ENCODE assay signal across 8 cellular contexts in genomic region chr19:33868821-33869412, GRCh38.
DNase-seq lines count a peak whose midpoint lies in the region; ATAC-seq and TF ChIP-seq lines count a peak whose summit lies in the region.

No MANE protein-coding gene starts in this region.

- H3K27ac ChIP-seq in adrenal gland (peak overlapping the region in 2 of 5 donors; percentile 40 to 67), left ventricle myocardium inferior (replicated peaks) (peak overlapping the region; percentile 45)

- TF ChIP-seq POLR2A in adrenal gland (IDR thresholded peaks at IDR 0.05): peak in 1 of 2 donors; percentile 6

- peak; percentile 51 for DNase-seq in EH (ENCODE audit: low read depth)
- DNase-seq in adrenal gland: peak in 6 of 7 donors; percentile 9 to 78 (median 26)
- peak; percentile 35 for DNase-seq in left ventricle myocardium inferior
- peak; percentile 24 for DNase-seq in pons (ENCODE audit: low spot score)
- DNase-seq in NCI-H446 treated with DMSO at 0.1 percent for 48 hours (lab: John Stamatoyannopoulos, UW): no peak
- DNase-seq in OCI-M2 (lab: John Stamatoyannopoulos, UW; ENCODE audit: unreplicated experiment): no peak
- no peak for DNase-seq in stimulated activated CD4-positive, alpha-beta T cell treated with anti-CD3 and anti-CD28 coated beads, Interleukin-4, amount 100 ng/mL, for 24 hours

- H3K4me1 ChIP-seq in adrenal gland (replicated peaks in 1 of 2) (no peaks in the 10 kb centered on the region), left ventricle myocardium inferior (peaks cover 13% of the 10 kb centered on the region)

- ATAC-seq in GM21619 (IDR thresholded peaks at IDR 0.05; ENCODE audit: unreplicated experiment): no peak

- peak overlapping the region in 1 of 4 donors; percentile 3 for H3K4me3 ChIP-seq in adrenal gland
- peak overlapping the region; percentile 46 for H3K4me3 ChIP-seq in left ventricle myocardium inferior

- H3K9me3 ChIP-seq in adrenal gland (replicated peaks in 1 of 3) (no peaks in the 10 kb centered on the region), left ventricle myocardium inferior (replicated peaks) (no peaks in the 10 kb centered on the region)

- TF ChIP-seq CTCF in adrenal gland (IDR thresholded peaks at IDR 0.05) (no peak), left ventricle myocardium inferior (IDR thresholded peaks at IDR 0.05; ENCODE audit: borderline replicate concordance) (no peak)

- H3K27me3 ChIP-seq in adrenal gland: no peaks in the 10 kb centered on the region
- no peaks in the 10 kb centered on the region for H3K27me3 ChIP-seq in left ventricle myocardium inferior (ENCODE audit: low read depth)

- whole genome bisulfite sequencing in adrenal gland, 4 donors: 4 to 24% (median 23%) methylated on average over 6 to 21 of the region's 21 CpGs

- H3K36me3 ChIP-seq in adrenal gland (replicated peaks in 1 of 2): no peaks in the 10 kb centered on the region
- no peaks in the 10 kb centered on the region for H3K36me3 ChIP-seq in left ventricle myocardium inferior

- intact Hi-C loops in adrenal gland (cut with DNase I): no loop called here
- intact Hi-C loops in left ventricle myocardium inferior (cut with micrococcal nuclease): no loop called here

Comparison
In these comparisons a context has a peak if more than half of its experiments do, and no peak if none do; other contexts are left out.
1. DNase-seq: peak in EH (single experiment), adrenal gland (6 of 7), left ventricle myocardium inferior (single experiment) and pons (single experiment); none in NCI-H446 treated with DMSO at 0.1 percent for 48 hours (single experiment), OCI-M2 (single experiment) and stimulated activated CD4-positive, alpha-beta T cell treated with anti-CD3 and anti-CD28 coated beads, Interleukin-4, amount 100 ng/mL, for 24 hours (single experiment).